ENCODE assay signal across 8 cellular contexts in the genomic region with DNA sequence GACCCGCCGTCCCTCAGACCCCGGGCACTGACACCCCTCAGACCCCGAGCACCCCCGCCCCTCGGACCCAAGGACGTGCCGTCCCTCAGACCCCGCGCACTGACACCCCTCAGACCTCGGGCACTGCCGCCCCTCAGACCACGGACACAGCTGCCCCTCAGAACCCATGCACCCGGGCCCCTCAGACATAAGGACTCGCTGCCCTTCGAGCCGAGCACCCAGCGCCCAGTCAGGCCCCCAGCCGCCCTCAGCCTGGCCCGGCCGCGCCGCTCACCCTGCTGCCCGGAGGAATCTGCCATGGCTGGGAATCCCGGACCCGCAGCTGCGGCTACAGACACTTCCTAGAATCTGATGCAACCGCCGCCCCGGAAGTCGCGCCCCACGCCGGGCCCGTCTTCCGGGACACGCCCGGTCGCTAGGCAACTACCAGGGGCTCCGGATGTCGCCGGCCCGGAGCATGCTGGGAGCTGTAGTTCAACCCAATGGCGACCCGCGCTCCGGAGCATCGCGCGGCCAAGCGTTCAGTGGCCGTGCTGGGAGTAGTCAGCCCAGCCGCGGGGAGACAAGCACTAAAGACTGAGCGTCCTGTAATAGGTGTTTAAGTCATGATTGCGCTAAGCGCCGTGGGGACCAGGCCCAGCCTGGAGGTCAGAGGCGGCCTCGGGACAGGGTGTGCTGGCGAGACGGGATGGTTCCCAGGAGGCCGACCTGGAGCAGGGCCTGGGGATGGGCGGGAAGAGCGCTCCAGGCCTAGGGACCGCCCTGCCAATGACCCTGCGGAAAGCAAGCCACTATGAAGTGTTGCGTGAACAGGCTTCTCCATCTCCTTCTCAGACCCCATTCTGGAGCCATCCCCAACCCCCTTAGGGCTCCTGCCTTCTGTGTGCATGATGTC. TPM values are rescaled to one million over a fixed set of nuclear protein-coding genes. Genes with fewer than 3 reads are reported as not detected.
DNase-seq lines count a peak whose midpoint lies in the region; ATAC-seq and TF ChIP-seq lines count a peak whose summit lies in the region.

Gene CARS1 (minus strand): TSS at position 355 of the 895 bp plus-strand sequence. CDS start 56 bp downstream, at position 299.

- no peaks in the 10 kb centered on the region for H3K9me3 ChIP-seq in thymus (ENCODE audit: control insufficient read depth)

- H3K36me3 Mint-ChIP-seq in activated naive CD4-positive, alpha-beta T cell treated with anti-CD3 and anti-CD28 coated beads, Interleukin-2, amount 50 U/mL, for 72 hours, result peaks cover 0 to 14% of the 10 kb centered on the region in 2 donors
- H3K36me3 Mint-ChIP-seq in glutamatergic neuron (ENCODE audit: unreplicated experiment) (no peaks in the 10 kb centered on the region), osteocyte (ENCODE audit: unreplicated experiment) (peaks cover 17% of the 10 kb centered on the region)

- no peaks in the 10 kb centered on the region for H3K27me3 ChIP-seq in thymus (ENCODE audit: control insufficient read depth, insufficient read depth)

- H3K4me1 Mint-ChIP-seq in glutamatergic neuron (ENCODE audit: low read depth, unreplicated experiment) (peaks cover 17% of the 10 kb centered on the region), osteocyte (ENCODE audit: unreplicated experiment) (peaks cover 47% of the 10 kb centered on the region)

- DNase-seq in GM04504 (ENCODE audit: low read depth), result peak; percentile 89
- peak; percentile 83 for DNase-seq in NCI-H1048 (lab: John Stamatoyannopoulos, UW)
- DNase-seq in SKM-1 (lab: John Stamatoyannopoulos, UW; ENCODE audit: unreplicated experiment), result peak; percentile 84
- DNase-seq in activated naive CD4-positive, alpha-beta T cell treated with anti-CD3 and anti-CD28 coated beads, Interleukin-2, amount 50 U/mL, for 72 hours (ENCODE audit: low spot score in 2 of 2), result peak; percentile 92 to 96
- peak; percentile 97 for DNase-seq in glutamatergic neuron
- peak; percentile 98 for DNase-seq in osteocyte (ENCODE audit: extremely low spot score, unreplicated experiment)

- 7% methylated on average over 68 of the region's 68 CpGs for WGBS in thymus

- no peaks in the 10 kb centered on the region for H3K9me3 Mint-ChIP-seq in activated naive CD4-positive, alpha-beta T cell treated with anti-CD3 and anti-CD28 coated beads, Interleukin-2, amount 50 U/mL, for 72 hours
- peaks cover 3% of the 10 kb centered on the region for H3K9me3 Mint-ChIP-seq in glutamatergic neuron (ENCODE audit: unreplicated experiment)
- H3K9me3 Mint-ChIP-seq in osteocyte (ENCODE audit: unreplicated experiment), result no peaks in the 10 kb centered on the region

- H3K27me3 Mint-ChIP-seq in glutamatergic neuron (ENCODE audit: unreplicated experiment) (no peaks in the 10 kb centered on the region), osteocyte (ENCODE audit: unreplicated experiment) (no peaks in the 10 kb centered on the region)

- peak within 1 kb of the TSS; percentile 90 to 92 for H3K27ac Mint-ChIP-seq in activated naive CD4-positive, alpha-beta T cell treated with anti-CD3 and anti-CD28 coated beads, Interleukin-2, amount 50 U/mL, for 72 hours
- H3K27ac Mint-ChIP-seq in glutamatergic neuron (ENCODE audit: unreplicated experiment) (peak within 1 kb of the TSS; percentile 91), osteocyte (ENCODE audit: unreplicated experiment) (peak within 1 kb of the TSS; percentile 93)

- TF ChIP-seq CTCF in glutamatergic neuron (IDR thresholded peaks at IDR 0.05; ENCODE audit: partially characterized antibody, unreplicated experiment) (no peak), osteocyte (IDR thresholded peaks at IDR 0.05) (no peak)

- peak within 1 kb of the TSS; percentile 89 for H3K4me3 ChIP-seq in thymus (ENCODE audit: low read length)

- H3K36me3 ChIP-seq in thymus (ENCODE audit: control insufficient read depth, insufficient read depth), result peaks cover 4% of the 10 kb centered on the region

- peak; percentile 97 for ATAC-seq in HG02571 (IDR thresholded peaks at IDR 0.05; ENCODE audit: unreplicated experiment)
- ATAC-seq in activated naive CD4-positive, alpha-beta T cell treated with anti-CD3 and anti-CD28 coated beads, Interleukin-2, amount 50 U/mL, for 72 hours, result peak; percentile 99 to 100

- H3K4me3 Mint-ChIP-seq in glutamatergic neuron (ENCODE audit: unreplicated experiment) (peak within 1 kb of the TSS; percentile 92), osteocyte (ENCODE audit: unreplicated experiment) (peak within 1 kb of the TSS; percentile 88)

- peaks cover 9% of the 10 kb centered on the region for H3K4me1 ChIP-seq in thymus (ENCODE audit: control insufficient read depth, insufficient read depth, low read length)

- H3K27ac ChIP-seq in thymus (ENCODE audit: low read depth), result peak within 1 kb of the TSS; percentile 52

RNA-seq across cellular contexts. Expression of gene CARS1, which starts in this region (rescaled TPM):
- total RNA-seq in activated naive CD4-positive, alpha-beta T cell treated with anti-CD3 and anti-CD28 coated beads, Interleukin-2, amount 50 U/mL, for 72 hours, result 10 to 100 TPM; 86.2 to 87.2 TPM
- total RNA-seq in glutamatergic neuron (ENCODE audit: unreplicated experiment), result 151 TPM
- total RNA-seq in osteocyte, result 134 and 148 TPM in 2 replicates
- polyA plus RNA-seq in thymus, result 30.3 TPM

Comparison
In these comparisons a context has a peak if more than half of its experiments do, and no peak if none do; other contexts are left out.
1. Peak in every context shown above with its lines: DNase-seq, ATAC-seq, H3K4me3 ChIP-seq and H3K27ac ChIP-seq.